Comparison of ENCODE assay signal across 6 cellular contexts in the genomic region with DNA sequence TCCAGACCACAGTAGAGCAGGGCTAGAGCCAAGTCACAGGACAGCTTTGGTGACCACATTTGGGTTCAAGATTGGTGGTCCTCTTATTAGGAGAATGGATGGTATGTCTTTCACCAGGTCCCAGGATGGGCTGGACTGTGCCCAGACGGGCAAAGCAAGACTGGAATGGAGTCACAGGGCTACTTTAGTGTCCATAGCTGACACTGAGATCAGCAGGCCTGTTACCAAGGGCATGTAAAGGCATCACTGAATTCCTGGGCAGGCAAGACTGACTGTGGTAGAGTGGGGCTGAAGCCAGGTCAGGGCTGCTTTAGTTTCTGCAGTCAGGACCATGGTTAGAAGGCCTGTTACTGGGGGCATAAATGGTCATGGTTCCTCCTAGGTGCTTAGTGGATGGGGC. TPM values are rescaled to one million over a fixed set of nuclear protein-coding genes. Genes with fewer than 3 reads are reported as not detected.
A peak's percentile ranks its signal among the peaks of the same experiment; 100 is the strongest.
DNase-seq lines count a peak whose midpoint lies in the region.
"Not testable (repeated sequence)": the region's sequence is repeated elsewhere in the genome, so short reads cannot be mapped to it uniquely, and the experiment has no call there.

No MANE protein-coding gene starts in this region.

- DNase-seq in T-helper 2 cell treated with Interferon-gamma antibody and Interleukin-4, amounts not matched to agents 5 μg/mL and 100 μg/mL, for 36 hours (ENCODE audit: low spot score); activated CD4-positive, alpha-beta memory T cell treated with anti-CD3 and anti-CD28 coated beads for 36 hours; activated T-helper 1 cell treated with anti-CD3 and anti-CD28 coated beads, Interleukin-12 subunit alpha, Interleukin-12 subunit beta, Interleukin-2, Interleukin-4 antibody, amounts not matched to agents 30 ng/mL and 10 ng/mL and 1 ng/mL, durations not matched to agents 14 hours and 24 hours and 36 hours (ENCODE audit: low spot score); activated naive CD4-positive, alpha-beta T cell treated with anti-CD3 and anti-CD28 coated beads, Interleukin-2, amount 10 ng/mL, durations not matched to agents 7 days and 5 days: not testable (repeated sequence)
- peak; percentile 44 for DNase-seq in activated CD8-positive, alpha-beta memory T cell treated with anti-CD3 and anti-CD28 coated beads for 24 hours
- peak; percentile 23 for DNase-seq in stimulated activated CD8-positive, alpha-beta memory T cell treated with anti-CD3 and anti-CD28 coated beads, Interleukin-4, amount 100 ng/mL, for 48 hours

- H3K4me3 Mint-ChIP-seq in T-helper 2 cell treated with Interferon-gamma antibody and Interleukin-4, amounts not matched to agents 5 μg/mL and 100 μg/mL, for 36 hours; activated CD4-positive, alpha-beta memory T cell treated with anti-CD3 and anti-CD28 coated beads for 36 hours; activated T-helper 1 cell treated with anti-CD3 and anti-CD28 coated beads, Interleukin-12 subunit alpha, Interleukin-12 subunit beta, Interleukin-2, Interleukin-4 antibody, amounts not matched to agents 30 ng/mL and 10 ng/mL and 1 ng/mL, durations not matched to agents 14 hours and 24 hours and 36 hours; activated naive CD4-positive, alpha-beta T cell treated with anti-CD3 and anti-CD28 coated beads, Interleukin-2, amount 10 ng/mL, durations not matched to agents 7 days and 5 days: not testable (repeated sequence)

- peak overlapping the region; percentile 70 for H3K27ac Mint-ChIP-seq in T-helper 2 cell treated with Interferon-gamma antibody and Interleukin-4, amounts not matched to agents 5 μg/mL and 100 μg/mL, for 36 hours
- H3K27ac Mint-ChIP-seq in activated CD4-positive, alpha-beta memory T cell treated with anti-CD3 and anti-CD28 coated beads for 36 hours: peak overlapping the region; percentile 56
- peak overlapping the region; percentile 29 for H3K27ac Mint-ChIP-seq in activated T-helper 1 cell treated with anti-CD3 and anti-CD28 coated beads, Interleukin-12 subunit alpha, Interleukin-12 subunit beta, Interleukin-2, Interleukin-4 antibody, amounts not matched to agents 30 ng/mL and 10 ng/mL and 1 ng/mL, durations not matched to agents 14 hours and 24 hours and 36 hours
- peak overlapping the region; percentile 85 for H3K27ac Mint-ChIP-seq in activated naive CD4-positive, alpha-beta T cell treated with anti-CD3 and anti-CD28 coated beads, Interleukin-2, amount 10 ng/mL, durations not matched to agents 7 days and 5 days

- peaks cover 37% of the 10 kb centered on the region for H3K4me1 Mint-ChIP-seq in T-helper 2 cell treated with Interferon-gamma antibody and Interleukin-4, amounts not matched to agents 5 μg/mL and 100 μg/mL, for 36 hours (ENCODE audit: low read depth)
- peaks cover 43% of the 10 kb centered on the region for H3K4me1 Mint-ChIP-seq in activated CD4-positive, alpha-beta memory T cell treated with anti-CD3 and anti-CD28 coated beads for 36 hours (ENCODE audit: low read depth)
- H3K4me1 Mint-ChIP-seq in activated T-helper 1 cell treated with anti-CD3 and anti-CD28 coated beads, Interleukin-12 subunit alpha, Interleukin-12 subunit beta, Interleukin-2, Interleukin-4 antibody, amounts not matched to agents 30 ng/mL and 10 ng/mL and 1 ng/mL, durations not matched to agents 14 hours and 24 hours and 36 hours (ENCODE audit: low read depth): peaks cover 34% of the 10 kb centered on the region
- peaks cover 58% of the 10 kb centered on the region for H3K4me1 Mint-ChIP-seq in activated naive CD4-positive, alpha-beta T cell treated with anti-CD3 and anti-CD28 coated beads, Interleukin-2, amount 10 ng/mL, durations not matched to agents 7 days and 5 days

- H3K9me3 Mint-ChIP-seq in T-helper 2 cell treated with Interferon-gamma antibody and Interleukin-4, amounts not matched to agents 5 μg/mL and 100 μg/mL, for 36 hours; activated CD4-positive, alpha-beta memory T cell treated with anti-CD3 and anti-CD28 coated beads for 36 hours; activated T-helper 1 cell treated with anti-CD3 and anti-CD28 coated beads, Interleukin-12 subunit alpha, Interleukin-12 subunit beta, Interleukin-2, Interleukin-4 antibody, amounts not matched to agents 30 ng/mL and 10 ng/mL and 1 ng/mL, durations not matched to agents 14 hours and 24 hours and 36 hours; activated naive CD4-positive, alpha-beta T cell treated with anti-CD3 and anti-CD28 coated beads, Interleukin-2, amount 10 ng/mL, durations not matched to agents 7 days and 5 days: not testable (repeated sequence)

- H3K36me3 Mint-ChIP-seq in T-helper 2 cell treated with Interferon-gamma antibody and Interleukin-4, amounts not matched to agents 5 μg/mL and 100 μg/mL, for 36 hours (ENCODE audit: low read depth); activated CD4-positive, alpha-beta memory T cell treated with anti-CD3 and anti-CD28 coated beads for 36 hours; activated T-helper 1 cell treated with anti-CD3 and anti-CD28 coated beads, Interleukin-12 subunit alpha, Interleukin-12 subunit beta, Interleukin-2, Interleukin-4 antibody, amounts not matched to agents 30 ng/mL and 10 ng/mL and 1 ng/mL, durations not matched to agents 14 hours and 24 hours and 36 hours (ENCODE audit: low read depth); activated naive CD4-positive, alpha-beta T cell treated with anti-CD3 and anti-CD28 coated beads, Interleukin-2, amount 10 ng/mL, durations not matched to agents 7 days and 5 days: not testable (repeated sequence)

- POLR2A ChIA-PET in activated CD4-positive, alpha-beta memory T cell treated with anti-CD3 and anti-CD28 coated beads for 36 hours (lab: Charles Lee): not testable (repeated sequence)

- intact Hi-C loops in activated CD4-positive, alpha-beta memory T cell treated with anti-CD3 and anti-CD28 coated beads for 36 hours (cut with micrococcal nuclease): not testable (repeated sequence)
- intact Hi-C loops in activated T-helper 1 cell treated with anti-CD3 and anti-CD28 coated beads, Interleukin-12 subunit alpha, Interleukin-12 subunit beta, Interleukin-2, Interleukin-4 antibody, amounts not matched to agents 30 ng/mL and 10 ng/mL and 1 ng/mL, durations not matched to agents 14 hours and 24 hours and 36 hours (cut with micrococcal nuclease): loop anchor here (10.0 kb wide), 1 partner anchor 471 kb away; the partner anchor contains the start of genes GNB1L and RTL10

- CTCF ChIA-PET in activated CD4-positive, alpha-beta memory T cell treated with anti-CD3 and anti-CD28 coated beads for 36 hours (lab: Charles Lee); activated naive CD4-positive, alpha-beta T cell treated with anti-CD3 and anti-CD28 coated beads, Interleukin-2, amount 10 ng/mL, durations not matched to agents 7 days and 5 days (lab: Charles Lee): not testable (repeated sequence)

- not testable (repeated sequence) for H3K27me3 Mint-ChIP-seq in T-helper 2 cell treated with Interferon-gamma antibody and Interleukin-4, amounts not matched to agents 5 μg/mL and 100 μg/mL, for 36 hours (ENCODE audit: low read depth); activated CD4-positive, alpha-beta memory T cell treated with anti-CD3 and anti-CD28 coated beads for 36 hours; activated T-helper 1 cell treated with anti-CD3 and anti-CD28 coated beads, Interleukin-12 subunit alpha, Interleukin-12 subunit beta, Interleukin-2, Interleukin-4 antibody, amounts not matched to agents 30 ng/mL and 10 ng/mL and 1 ng/mL, durations not matched to agents 14 hours and 24 hours and 36 hours (ENCODE audit: insufficient read depth); activated naive CD4-positive, alpha-beta T cell treated with anti-CD3 and anti-CD28 coated beads, Interleukin-2, amount 10 ng/mL, durations not matched to agents 7 days and 5 days

RNA-seq across cellular contexts. Expression of gene DGCR6L, which starts 6.1 kb away (rescaled TPM):
- 10 to 100 TPM; 26.9 to 31.3 TPM for total RNA-seq in activated CD4-positive, alpha-beta memory T cell treated with anti-CD3 and anti-CD28 coated beads for 36 hours
- 35.5 and 40.6 TPM in 2 replicates for total RNA-seq in activated T-helper 1 cell treated with anti-CD3 and anti-CD28 coated beads, Interleukin-12 subunit alpha, Interleukin-12 subunit beta, Interleukin-2, Interleukin-4 antibody, amounts not matched to agents 30 ng/mL and 10 ng/mL and 1 ng/mL, durations not matched to agents 14 hours and 24 hours and 36 hours

RNA-seq across cellular contexts. Expression of gene RTN4R, which starts 57.9 kb away (rescaled TPM):
- total RNA-seq in activated CD4-positive, alpha-beta memory T cell treated with anti-CD3 and anti-CD28 coated beads for 36 hours: 1 to 10 TPM; 2.6 to 3.1 TPM
- total RNA-seq in activated T-helper 1 cell treated with anti-CD3 and anti-CD28 coated beads, Interleukin-12 subunit alpha, Interleukin-12 subunit beta, Interleukin-2, Interleukin-4 antibody, amounts not matched to agents 30 ng/mL and 10 ng/mL and 1 ng/mL, durations not matched to agents 14 hours and 24 hours and 36 hours: 1.7 and 1.9 TPM in 2 replicates

Comparison
In these comparisons a context has a peak if more than half of its experiments do, and no peak if none do; other contexts are left out.
1. H3K27ac Mint-ChIP-seq: peak in every context shown above with its lines; median percentile 85 in activated naive CD4-positive, alpha-beta T cell treated with anti-CD3 and anti-CD28 coated beads, Interleukin-2, amount 10 ng/mL, durations not matched to agents 7 days and 5 days; 70 in T-helper 2 cell treated with Interferon-gamma antibody and Interleukin-4, amounts not matched to agents 5 μg/mL and 100 μg/mL, for 36 hours; 56 in activated CD4-positive, alpha-beta memory T cell treated with anti-CD3 and anti-CD28 coated beads for 36 hours; 29 in activated T-helper 1 cell treated with anti-CD3 and anti-CD28 coated beads, Interleukin-12 subunit alpha, Interleukin-12 subunit beta, Interleukin-2, Interleukin-4 antibody, amounts not matched to agents 30 ng/mL and 10 ng/mL and 1 ng/mL, durations not matched to agents 14 hours and 24 hours and 36 hours.